28 cellular contexts compared by ENCODE assay signal in the genomic region with DNA sequence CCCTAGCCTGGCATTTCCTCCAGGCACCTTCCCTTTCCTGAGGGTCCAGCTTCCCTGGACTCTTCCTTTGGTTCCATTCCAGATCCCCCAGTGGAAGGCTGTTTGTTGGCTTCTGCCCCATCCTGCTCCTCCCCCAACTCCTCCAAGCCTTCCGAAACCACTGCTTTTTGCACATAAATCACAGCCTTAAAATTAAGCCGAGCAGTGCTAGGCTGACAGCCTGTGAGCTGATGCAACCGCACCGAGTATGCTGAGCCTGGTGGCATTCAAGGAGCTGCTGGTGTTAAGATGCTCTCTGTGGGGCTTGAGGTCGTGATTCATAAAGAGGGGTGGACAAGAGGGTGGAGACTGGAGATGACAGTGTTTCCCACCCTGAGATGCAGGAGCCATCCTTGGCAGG.
"Had no signal": no experiment of that assay in that cellular context is flagged by ENCODE, and none has a peak within 500 bp of the region (broad histone marks: within the 10 kb centered on the region; RNA-seq: fewer than 3 reads in every experiment).

No MANE protein-coding gene starts in this region.

- ATAC-seq: effector memory CD8-positive, alpha-beta T cell; left colon; left ventricle myocardium superior; lower lobe of right lung; naive thymus-derived CD8-positive, alpha-beta T cell; sciatic nerve; stimulated activated naive B cell treated with anti-CD40 and anti-IgM and Interleukin-4, amounts not matched to agents 10 μg/mL and 1 μg/mL and 100 μg/mL, for 72 hours had no signal

- H3K4me3 ChIP-seq: coronary artery, esophagus squamous epithelium, lower lobe of right lung, prostate gland, right atrium auricular region, spleen, thoracic aorta, tibial nerve, upper lobe of left lung had no signal

- H3K27me3 ChIP-seq: right atrium auricular region, tibial nerve, upper lobe of left lung had no signal

- H3K4me1 ChIP-seq: esophagus squamous epithelium, lower lobe of right lung, prostate gland, right atrium auricular region, spleen, tibial nerve, upper lobe of left lung had no signal

- H3K27ac Mint-ChIP-seq: effector memory CD8-positive, alpha-beta T cell; immature natural killer cell; naive thymus-derived CD8-positive, alpha-beta T cell; stimulated activated naive B cell treated with anti-CD40 and anti-IgM and Interleukin-4, amounts not matched to agents 10 μg/mL and 1 μg/mL and 100 μg/mL, for 72 hours; stimulated activated naive CD8-positive, alpha-beta T cell treated with anti-CD3 and anti-CD28 coated beads, Interleukin-15, Interleukin-2, amounts not matched to agents 100 ng/mL and 50 ng/mL, for 24 hours had no signal

- H3K9me3 Mint-ChIP-seq: effector memory CD8-positive, alpha-beta T cell; immature natural killer cell; naive thymus-derived CD8-positive, alpha-beta T cell; neural crest cell; stimulated activated naive B cell treated with anti-CD40 and anti-IgM and Interleukin-4, amounts not matched to agents 10 μg/mL and 1 μg/mL and 100 μg/mL, for 72 hours; stimulated activated naive CD8-positive, alpha-beta T cell treated with anti-CD3 and anti-CD28 coated beads, Interleukin-15, Interleukin-2, amounts not matched to agents 100 ng/mL and 50 ng/mL, for 24 hours had no signal

- H3K36me3 ChIP-seq: esophagus squamous epithelium, lower lobe of right lung, prostate gland, right atrium auricular region, spleen, thoracic aorta, tibial nerve, upper lobe of left lung had no signal

- FAIRE-seq: endometrium, urothelium cell line had no signal

- H3K4me1 Mint-ChIP-seq: immature natural killer cell had no signal

- H3K9me3 ChIP-seq: esophagus squamous epithelium, lower lobe of right lung, prostate gland, right atrium auricular region, spleen, thoracic aorta, tibial nerve, upper lobe of left lung had no signal

- DNase-seq: dermis blood vessel endothelial cell; effector memory CD8-positive, alpha-beta T cell; erythroblast; esophagus squamous epithelium; foreskin melanocyte; glutamatergic neuron; hypothalamus; immature natural killer cell; islet precursor cell; kidney glomerular epithelial cell; left colon; left ventricle myocardium superior; lower lobe of right lung; naive thymus-derived CD8-positive, alpha-beta T cell; stimulated activated CD4-positive, alpha-beta T cell treated with anti-CD3 and anti-CD28 coated beads, Interleukin-2, amount 100 ng/mL, for 48 hours; stimulated activated naive B cell treated with anti-CD40 and anti-IgM and Interleukin-4, amounts not matched to agents 10 μg/mL and 1 μg/mL and 100 μg/mL, for 72 hours; upper lobe of left lung had no signal

- H3K27ac ChIP-seq: coronary artery, esophagus squamous epithelium, lower lobe of right lung, prostate gland, right atrium auricular region, spleen, thoracic aorta, tibial nerve, upper lobe of left lung had no signal

- H3K4me3 Mint-ChIP-seq: effector memory CD8-positive, alpha-beta T cell; immature natural killer cell; naive thymus-derived CD8-positive, alpha-beta T cell; neural crest cell; stimulated activated naive B cell treated with anti-CD40 and anti-IgM and Interleukin-4, amounts not matched to agents 10 μg/mL and 1 μg/mL and 100 μg/mL, for 72 hours; stimulated activated naive CD8-positive, alpha-beta T cell treated with anti-CD3 and anti-CD28 coated beads, Interleukin-15, Interleukin-2, amounts not matched to agents 100 ng/mL and 50 ng/mL, for 24 hours had no signal

- H3K36me3 Mint-ChIP-seq: immature natural killer cell; naive thymus-derived CD8-positive, alpha-beta T cell; stimulated activated naive B cell treated with anti-CD40 and anti-IgM and Interleukin-4, amounts not matched to agents 10 μg/mL and 1 μg/mL and 100 μg/mL, for 72 hours had no signal
